ENCODE assay signal across 30 cellular contexts in the genomic region with DNA sequence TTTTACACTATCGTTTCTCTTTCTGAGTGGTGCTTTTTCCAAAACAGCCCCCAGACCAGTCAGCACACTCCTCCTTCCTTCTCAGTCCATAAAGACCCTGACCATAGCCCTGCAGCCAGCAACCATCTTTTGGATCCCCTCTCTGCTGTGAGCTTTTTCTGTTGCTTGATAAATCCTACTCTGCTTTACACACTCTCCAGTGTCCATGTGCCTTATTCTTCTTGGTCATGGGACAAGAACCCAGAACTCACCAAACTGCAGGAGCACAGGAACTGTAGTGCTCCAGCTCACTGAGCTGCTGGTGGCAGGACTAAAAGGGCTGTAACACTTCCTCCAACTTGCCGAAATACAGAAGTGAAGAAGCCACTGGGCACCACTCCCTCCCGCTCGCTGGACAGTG.
"Had no signal": no experiment of that assay in that cellular context is flagged by ENCODE, and none has a peak within 500 bp of the region (broad histone marks: within the 10 kb centered on the region; RNA-seq: fewer than 3 reads in every experiment).

No MANE protein-coding gene starts in this region.

- ATAC-seq: activated T-cell treated with anti-CD3 and anti-CD28 coated beads, Interleukin-2, amount 50 U/mL, for 4 hours; heart right ventricle; left cardiac atrium; left ventricle myocardium superior; naive thymus-derived CD8-positive, alpha-beta T cell; pancreas; sciatic nerve had no signal

- H3K27me3 ChIP-seq: esophagus squamous epithelium, heart right ventricle, pancreas, tibial nerve had no signal

- H3K4me1 ChIP-seq: esophagus squamous epithelium, heart right ventricle, pancreas, prostate gland, tibial nerve had no signal

- H3K4me3 Mint-ChIP-seq: activated naive CD4-positive, alpha-beta T cell treated with anti-CD3 and anti-CD28 coated beads, Interleukin-2, amount 50 U/mL, for 24 hours; activated T-cell treated with anti-CD3 and anti-CD28 coated beads, Interleukin-2, amount 50 U/mL, for 4 hours; naive thymus-derived CD8-positive, alpha-beta T cell; neural crest cell; T-helper 1 cell treated with Interleukin-12 subunit alpha and Interleukin-12 subunit beta and Interleukin-4 antibody, amounts not matched to agents 30 μg/mL and 1 μg/mL, for 36 hours had no signal

- H3K27ac ChIP-seq: esophagus squamous epithelium, heart right ventricle, pancreas, prostate gland, skin epidermis, tibial nerve, VCaP had no signal

- H3K9me3 ChIP-seq: pancreas, prostate gland had no signal

- H3K4me1 Mint-ChIP-seq: activated naive CD4-positive, alpha-beta T cell treated with anti-CD3 and anti-CD28 coated beads, Interleukin-2, amount 50 U/mL, for 24 hours; neural crest cell had no signal

- DNase-seq: activated CD4-positive, alpha-beta T cell treated with anti-CD3 and anti-CD28 coated beads for 4 hours; activated CD4-positive, alpha-beta T cell treated with anti-CD3 and anti-CD28 coated beads, Interleukin-2, amount 50 U/mL, for 4 hours; activated CD8-positive, alpha-beta memory T cell treated with anti-CD3 and anti-CD28 coated beads, Interleukin-2, amount 50 U/mL, for 48 hours; activated T-cell treated with anti-CD3 and anti-CD28 coated beads, Interleukin-2, amount 50 U/mL, for 4 hours; anterior cingulate cortex; dermis blood vessel endothelial cell; effector CD4-positive, alpha-beta T cell; esophagus squamous epithelium; foreskin melanocyte; heart right ventricle; islet precursor cell; left cardiac atrium; left ventricle myocardium superior; naive thymus-derived CD8-positive, alpha-beta T cell; nucleus accumbens; pancreas; retina; stimulated activated CD4-positive, alpha-beta T cell treated with anti-CD3 and anti-CD28 coated beads, Interleukin-12 subunit alpha, Interleukin-12 subunit beta, amount 100 ng/mL, for 4 hours; stimulated activated CD4-positive, alpha-beta T cell treated with anti-CD3 and anti-CD28 coated beads, Interleukin-4, amount 100 ng/mL, for 1 hour; stimulated activated naive CD8-positive, alpha-beta T cell treated with anti-CD3 and anti-CD28 coated beads, Interleukin-15, amount 100 ng/mL, for 72 hours; T-helper 9 cell had no signal

- H3K36me3 ChIP-seq: esophagus squamous epithelium, heart right ventricle, pancreas, prostate gland, tibial nerve had no signal

- H3K27ac Mint-ChIP-seq: activated naive CD4-positive, alpha-beta T cell treated with anti-CD3 and anti-CD28 coated beads, Interleukin-2, amount 50 U/mL, for 24 hours; activated T-helper 2 cell treated with anti-CD3 and anti-CD28 coated beads, Interferon-gamma antibody, Interleukin-2, Interleukin-4, amounts not matched to agents 10 μg/mL and 5 μg/mL and 100 μg/mL, durations not matched to agents 14 hours and 24 hours and 36 hours; naive thymus-derived CD8-positive, alpha-beta T cell; T-helper 1 cell treated with Interleukin-12 subunit alpha and Interleukin-12 subunit beta and Interleukin-4 antibody, amounts not matched to agents 30 μg/mL and 1 μg/mL, for 36 hours had no signal

- H3K9me3 Mint-ChIP-seq: activated naive CD4-positive, alpha-beta T cell treated with anti-CD3 and anti-CD28 coated beads, Interleukin-2, amount 50 U/mL, for 24 hours; activated T-cell treated with anti-CD3 and anti-CD28 coated beads, Interleukin-2, amount 50 U/mL, for 4 hours had no signal

- H3K4me3 ChIP-seq: esophagus squamous epithelium, heart right ventricle, pancreas, prostate gland, skin epidermis, tibial nerve had no signal

- H3K36me3 Mint-ChIP-seq: activated naive CD4-positive, alpha-beta T cell treated with anti-CD3 and anti-CD28 coated beads, Interleukin-2, amount 50 U/mL, for 24 hours had no signal
